Comparison of ENCODE assay signal across 8 cellular contexts in genomic region chr6:52663935-52664184, GRCh38. TPM values are rescaled to one million over a fixed set of nuclear protein-coding genes. Genes with fewer than 3 reads are reported as not detected.
A peak's percentile ranks its signal among the peaks of the same experiment; 100 is the strongest.
DNase-seq lines count a peak whose midpoint lies in the region; ATAC-seq and TF ChIP-seq lines count a peak whose summit lies in the region.

No MANE protein-coding gene starts in this region.

- peak overlapping the region; percentile 89 for H2AFZ ChIP-seq in osteoblast (ENCODE audit: low read length)

- H3K36me3 ChIP-seq in BE2C (0 out of 2 replicates have a peak, but pooled peaks cover 6% of the 10 kb centered on the region), esophagus squamous epithelium (peaks cover 0 to 5% (median 0%) of the 10 kb centered on the region in 3 donors), osteoblast (ENCODE audit: insufficient read depth, low read length) (peaks cover 11% of the 10 kb centered on the region)

- ATAC-seq in GM18520 (IDR thresholded peaks at IDR 0.05; ENCODE audit: unreplicated experiment) (no peak), GM19463 (IDR thresholded peaks at IDR 0.05; ENCODE audit: unreplicated experiment) (no peak)

- H3K4me3 ChIP-seq in BE2C (ENCODE audit: low read depth, low read length) (peak overlapping the region; percentile 90), NB4 (ENCODE audit: low read depth, low read length) (peak overlapping the region; percentile 68), esophagus squamous epithelium (peak overlapping the region; percentile 60 to 86 (median 73)), osteoblast (ENCODE audit: insufficient read depth, low read length) (peak overlapping the region; percentile 81)

- intact Hi-C loops in esophagus squamous epithelium (cut with DNase I) = loop anchor here (5.0 kb wide), 2 partner anchors 247 to 262 kb away; no protein-coding TSS in a partner anchor

- H3K27ac ChIP-seq in esophagus squamous epithelium (peak overlapping the region; percentile 80 to 86 (median 82)), osteoblast (ENCODE audit: low read depth, low read length) (peak overlapping the region; percentile 17)

- no peaks in the 10 kb centered on the region for H3K9me3 ChIP-seq in BE2C
- H3K9me3 ChIP-seq in esophagus squamous epithelium = no peaks in the 10 kb centered on the region
- no peaks in the 10 kb centered on the region for H3K9me3 ChIP-seq in osteoblast (ENCODE audit: low read depth, low read length)

- TF ChIP-seq CTCF in BE2C (IDR thresholded peaks at IDR 0.05; ENCODE audit: low read depth, low read length) (no peak), NB4 (IDR thresholded peaks at IDR 0.05; ENCODE audit: low read depth, low read length) (no peak), esophagus squamous epithelium (IDR thresholded peaks at IDR 0.05) (peak in 1 of 6 experiments; percentile 2), osteoblast (IDR thresholded peaks at IDR 0.05; ENCODE audit: extremely low read depth, low read depth, low read length) (no peak)

- H3K4me1 ChIP-seq in BE2C = peaks cover 9% of the 10 kb centered on the region
- peaks cover 8 to 39% (median 19%) of the 10 kb centered on the region in 3 donors for H3K4me1 ChIP-seq in esophagus squamous epithelium
- H3K4me1 ChIP-seq in osteoblast (ENCODE audit: insufficient read depth, low read length) = peaks cover 22% of the 10 kb centered on the region

- H3K27me3 ChIP-seq in BE2C (no peaks in the 10 kb centered on the region), esophagus squamous epithelium (no peaks in the 10 kb centered on the region), osteoblast (ENCODE audit: insufficient read depth, low read length) (no peaks in the 10 kb centered on the region)

- 0 to 1% methylated on average over 11 of the region's 11 CpGs for WGBS in esophagus squamous epithelium, 2 donors

- TF ChIP-seq POLR2A in NB4 (IDR thresholded peaks at IDR 0.05; ENCODE audit: extremely low read depth, insufficient read length) (no peak), esophagus squamous epithelium (IDR thresholded peaks at IDR 0.05) (no peak)

- peaks cover 4% of the 10 kb centered on the region for H4K20me1 ChIP-seq in osteoblast (ENCODE audit: insufficient read depth, low read length)

- DNase-seq in BE2C (no peak), NB4 (ENCODE audit: low read depth) (no peak), esophagus squamous epithelium (lab: John Stamatoyannopoulos, UW) (no peak), osteoblast (ENCODE audit: insufficient read length, low spot score, missing footprints) (no peak), HCEC 1CT (no peak)
- no peak for DNase-seq in stimulated activated CD4-positive, alpha-beta T cell treated with anti-CD3 and anti-CD28 coated beads, Interleukin-2, amount 100 ng/mL, for 24 hours

- peaks cover 19% of the 10 kb centered on the region for H3K79me2 ChIP-seq in osteoblast (ENCODE audit: insufficient read depth, low read length)

- peak overlapping the region; percentile 79 for H3K4me2 ChIP-seq in osteoblast (ENCODE audit: insufficient read depth, low read length)

RNA-seq across cellular contexts. Expression of gene TMEM14A, which starts 7.1 kb away (rescaled TPM):
- 13.5 TPM for polyA plus RNA-seq in BE2C (2012; ENCODE audit: insufficient read depth, insufficient read length, low read depth)
- total RNA-seq in esophagus squamous epithelium (100 to 1,000 TPM in 1 of 4 donors, 10 to 100 TPM in 3; 38.1 to 102 (median 51.3) TPM), osteoblast (15.6 and 19.9 TPM in 2 replicates)
